In the genomic region with DNA sequence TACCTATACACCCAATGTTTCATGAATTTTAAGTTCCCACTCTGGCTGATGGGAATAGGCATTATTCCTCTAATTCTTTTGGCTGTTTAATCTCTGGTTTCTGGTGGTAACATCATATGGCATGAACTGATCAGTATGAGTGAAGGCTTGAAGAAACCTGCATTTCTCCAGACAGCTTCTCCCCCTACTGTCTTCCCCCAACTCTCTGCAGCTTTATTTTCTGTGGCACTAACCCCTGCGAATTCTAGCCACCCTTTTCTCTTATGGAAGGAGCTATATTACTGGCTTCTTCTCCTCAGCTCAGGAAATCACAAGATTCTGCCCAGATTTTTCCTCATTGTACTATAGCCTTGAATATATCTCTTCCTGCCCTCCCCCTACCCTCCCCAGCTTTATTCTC, we compare ENCODE assay signal across 2 cellular contexts.
TF ChIP-seq lines count a peak whose summit lies in the region.

No MANE protein-coding gene starts in this region.

TF ChIP-seq in GM23338, 12 proteins besides CTCF, POLR2A, EP300 and RAD21:
- TF ChIP-seq, protein P1, sequence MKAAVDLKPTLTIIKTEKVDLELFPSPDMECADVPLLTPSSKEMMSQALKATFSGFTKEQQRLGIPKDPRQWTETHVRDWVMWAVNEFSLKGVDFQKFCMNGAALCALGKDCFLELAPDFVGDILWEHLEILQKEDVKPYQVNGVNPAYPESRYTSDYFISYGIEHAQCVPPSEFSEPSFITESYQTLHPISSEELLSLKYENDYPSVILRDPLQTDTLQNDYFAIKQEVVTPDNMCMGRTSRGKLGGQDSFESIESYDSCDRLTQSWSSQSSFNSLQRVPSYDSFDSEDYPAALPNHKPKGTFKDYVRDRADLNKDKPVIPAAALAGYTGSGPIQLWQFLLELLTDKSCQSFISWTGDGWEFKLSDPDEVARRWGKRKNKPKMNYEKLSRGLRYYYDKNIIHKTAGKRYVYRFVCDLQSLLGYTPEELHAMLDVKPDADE (IDR thresholded peaks at IDR 0.05): no peak
- TF ChIP-seq ZNF331 (CRISPR knock-in tag; IDR thresholded peaks at IDR 0.05; ENCODE audit: low read depth) (no peak), POLR2AphosphoS5 (IDR thresholded peaks at IDR 0.05; ENCODE audit: low read depth) (no peak), NANOG (IDR thresholded peaks at IDR 0.05; ENCODE audit: borderline replicate concordance) (no peak), CREB1 (CRISPR knock-in tag; IDR thresholded peaks at IDR 0.05; ENCODE audit: low read depth) (no peak), EZH2phosphoT487 (IDR thresholded peaks at IDR 0.05; ENCODE audit: unreplicated experiment) (no peak), STAT1 (IDR thresholded peaks at IDR 0.05; ENCODE audit: unreplicated experiment) (no peak), EZH2 (IDR thresholded peaks at IDR 0.05; ENCODE audit: low read depth, unreplicated experiment) (no peak)
- TF ChIP-seq, protein P2, sequence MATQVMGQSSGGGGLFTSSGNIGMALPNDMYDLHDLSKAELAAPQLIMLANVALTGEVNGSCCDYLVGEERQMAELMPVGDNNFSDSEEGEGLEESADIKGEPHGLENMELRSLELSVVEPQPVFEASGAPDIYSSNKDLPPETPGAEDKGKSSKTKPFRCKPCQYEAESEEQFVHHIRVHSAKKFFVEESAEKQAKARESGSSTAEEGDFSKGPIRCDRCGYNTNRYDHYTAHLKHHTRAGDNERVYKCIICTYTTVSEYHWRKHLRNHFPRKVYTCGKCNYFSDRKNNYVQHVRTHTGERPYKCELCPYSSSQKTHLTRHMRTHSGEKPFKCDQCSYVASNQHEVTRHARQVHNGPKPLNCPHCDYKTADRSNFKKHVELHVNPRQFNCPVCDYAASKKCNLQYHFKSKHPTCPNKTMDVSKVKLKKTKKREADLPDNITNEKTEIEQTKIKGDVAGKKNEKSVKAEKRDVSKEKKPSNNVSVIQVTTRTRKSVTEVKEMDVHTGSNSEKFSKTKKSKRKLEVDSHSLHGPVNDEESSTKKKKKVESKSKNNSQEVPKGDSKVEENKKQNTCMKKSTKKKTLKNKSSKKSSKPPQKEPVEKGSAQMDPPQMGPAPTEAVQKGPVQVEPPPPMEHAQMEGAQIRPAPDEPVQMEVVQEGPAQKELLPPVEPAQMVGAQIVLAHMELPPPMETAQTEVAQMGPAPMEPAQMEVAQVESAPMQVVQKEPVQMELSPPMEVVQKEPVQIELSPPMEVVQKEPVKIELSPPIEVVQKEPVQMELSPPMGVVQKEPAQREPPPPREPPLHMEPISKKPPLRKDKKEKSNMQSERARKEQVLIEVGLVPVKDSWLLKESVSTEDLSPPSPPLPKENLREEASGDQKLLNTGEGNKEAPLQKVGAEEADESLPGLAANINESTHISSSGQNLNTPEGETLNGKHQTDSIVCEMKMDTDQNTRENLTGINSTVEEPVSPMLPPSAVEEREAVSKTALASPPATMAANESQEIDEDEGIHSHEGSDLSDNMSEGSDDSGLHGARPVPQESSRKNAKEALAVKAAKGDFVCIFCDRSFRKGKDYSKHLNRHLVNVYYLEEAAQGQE (IDR thresholded peaks at IDR 0.05; ENCODE audit: unreplicated experiment): no peak
- TF ChIP-seq, protein P3, sequence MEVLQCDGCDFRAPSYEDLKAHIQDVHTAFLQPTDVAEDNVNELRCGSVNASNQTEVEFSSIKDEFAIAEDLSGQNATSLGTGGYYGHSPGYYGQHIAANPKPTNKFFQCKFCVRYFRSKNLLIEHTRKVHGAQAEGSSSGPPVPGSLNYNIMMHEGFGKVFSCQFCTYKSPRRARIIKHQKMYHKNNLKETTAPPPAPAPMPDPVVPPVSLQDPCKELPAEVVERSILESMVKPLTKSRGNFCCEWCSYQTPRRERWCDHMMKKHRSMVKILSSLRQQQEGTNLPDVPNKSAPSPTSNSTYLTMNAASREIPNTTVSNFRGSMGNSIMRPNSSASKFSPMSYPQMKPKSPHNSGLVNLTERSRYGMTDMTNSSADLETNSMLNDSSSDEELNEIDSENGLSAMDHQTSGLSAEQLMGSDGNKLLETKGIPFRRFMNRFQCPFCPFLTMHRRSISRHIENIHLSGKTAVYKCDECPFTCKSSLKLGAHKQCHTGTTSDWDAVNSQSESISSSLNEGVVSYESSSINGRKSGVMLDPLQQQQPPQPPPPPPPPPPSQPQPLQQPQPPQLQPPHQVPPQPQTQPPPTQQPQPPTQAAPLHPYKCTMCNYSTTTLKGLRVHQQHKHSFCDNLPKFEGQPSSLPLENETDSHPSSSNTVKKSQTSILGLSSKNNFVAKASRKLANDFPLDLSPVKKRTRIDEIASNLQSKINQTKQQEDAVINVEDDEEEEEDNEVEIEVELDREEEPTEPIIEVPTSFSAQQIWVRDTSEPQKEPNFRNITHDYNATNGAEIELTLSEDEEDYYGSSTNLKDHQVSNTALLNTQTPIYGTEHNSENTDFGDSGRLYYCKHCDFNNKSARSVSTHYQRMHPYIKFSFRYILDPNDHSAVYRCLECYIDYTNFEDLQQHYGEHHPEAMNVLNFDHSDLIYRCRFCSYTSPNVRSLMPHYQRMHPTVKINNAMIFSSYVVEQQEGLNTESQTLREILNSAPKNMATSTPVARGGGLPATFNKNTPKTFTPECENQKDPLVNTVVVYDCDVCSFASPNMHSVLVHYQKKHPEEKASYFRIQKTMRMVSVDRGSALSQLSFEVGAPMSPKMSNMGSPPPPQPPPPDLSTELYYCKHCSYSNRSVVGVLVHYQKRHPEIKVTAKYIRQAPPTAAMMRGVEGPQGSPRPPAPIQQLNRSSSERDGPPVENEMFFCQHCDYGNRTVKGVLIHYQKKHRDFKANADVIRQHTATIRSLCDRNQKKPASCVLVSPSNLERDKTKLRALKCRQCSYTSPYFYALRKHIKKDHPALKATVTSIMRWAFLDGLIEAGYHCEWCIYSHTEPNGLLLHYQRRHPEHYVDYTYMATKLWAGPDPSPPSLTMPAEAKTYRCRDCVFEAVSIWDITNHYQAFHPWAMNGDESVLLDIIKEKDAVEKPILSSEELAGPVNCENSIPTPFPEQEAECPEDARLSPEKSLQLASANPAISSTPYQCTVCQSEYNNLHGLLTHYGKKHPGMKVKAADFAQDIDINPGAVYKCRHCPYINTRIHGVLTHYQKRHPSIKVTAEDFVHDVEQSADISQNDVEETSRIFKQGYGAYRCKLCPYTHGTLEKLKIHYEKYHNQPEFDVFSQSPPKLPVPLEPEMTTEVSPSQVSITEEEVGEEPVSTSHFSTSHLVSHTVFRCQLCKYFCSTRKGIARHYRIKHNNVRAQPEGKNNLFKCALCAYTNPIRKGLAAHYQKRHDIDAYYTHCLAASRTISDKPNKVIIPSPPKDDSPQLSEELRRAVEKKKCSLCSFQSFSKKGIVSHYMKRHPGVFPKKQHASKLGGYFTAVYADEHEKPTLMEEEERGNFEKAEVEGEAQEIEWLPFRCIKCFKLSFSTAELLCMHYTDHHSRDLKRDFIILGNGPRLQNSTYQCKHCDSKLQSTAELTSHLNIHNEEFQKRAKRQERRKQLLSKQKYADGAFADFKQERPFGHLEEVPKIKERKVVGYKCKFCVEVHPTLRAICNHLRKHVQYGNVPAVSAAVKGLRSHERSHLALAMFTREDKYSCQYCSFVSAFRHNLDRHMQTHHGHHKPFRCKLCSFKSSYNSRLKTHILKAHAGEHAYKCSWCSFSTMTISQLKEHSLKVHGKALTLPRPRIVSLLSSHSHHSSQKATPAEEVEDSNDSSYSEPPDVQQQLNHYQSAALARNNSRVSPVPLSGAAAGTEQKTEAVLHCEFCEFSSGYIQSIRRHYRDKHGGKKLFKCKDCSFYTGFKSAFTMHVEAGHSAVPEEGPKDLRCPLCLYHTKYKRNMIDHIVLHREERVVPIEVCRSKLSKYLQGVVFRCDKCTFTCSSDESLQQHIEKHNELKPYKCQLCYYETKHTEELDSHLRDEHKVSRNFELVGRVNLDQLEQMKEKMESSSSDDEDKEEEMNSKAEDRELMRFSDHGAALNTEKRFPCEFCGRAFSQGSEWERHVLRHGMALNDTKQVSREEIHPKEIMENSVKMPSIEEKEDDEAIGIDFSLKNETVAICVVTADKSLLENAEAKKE (CRISPR knock-in tag; IDR thresholded peaks at IDR 0.05): no peak

TF ChIP-seq in endothelial cell of umbilical vein, 7 proteins besides CTCF, POLR2A, EP300 and RAD21:
- TF ChIP-seq FOS (IDR thresholded peaks at IDR 0.05; ENCODE audit: borderline replicate concordance, insufficient read depth, low read length) (no peak), MYC (IDR thresholded peaks at IDR 0.05; ENCODE audit: low read depth, low read length) (no peak), POLR2AphosphoS5 (IDR thresholded peaks at IDR 0.05; ENCODE audit: insufficient read depth, low read depth, low read length) (no peak)
